Comparison of ENCODE assay signal across 8 cellular contexts in the genomic region with DNA sequence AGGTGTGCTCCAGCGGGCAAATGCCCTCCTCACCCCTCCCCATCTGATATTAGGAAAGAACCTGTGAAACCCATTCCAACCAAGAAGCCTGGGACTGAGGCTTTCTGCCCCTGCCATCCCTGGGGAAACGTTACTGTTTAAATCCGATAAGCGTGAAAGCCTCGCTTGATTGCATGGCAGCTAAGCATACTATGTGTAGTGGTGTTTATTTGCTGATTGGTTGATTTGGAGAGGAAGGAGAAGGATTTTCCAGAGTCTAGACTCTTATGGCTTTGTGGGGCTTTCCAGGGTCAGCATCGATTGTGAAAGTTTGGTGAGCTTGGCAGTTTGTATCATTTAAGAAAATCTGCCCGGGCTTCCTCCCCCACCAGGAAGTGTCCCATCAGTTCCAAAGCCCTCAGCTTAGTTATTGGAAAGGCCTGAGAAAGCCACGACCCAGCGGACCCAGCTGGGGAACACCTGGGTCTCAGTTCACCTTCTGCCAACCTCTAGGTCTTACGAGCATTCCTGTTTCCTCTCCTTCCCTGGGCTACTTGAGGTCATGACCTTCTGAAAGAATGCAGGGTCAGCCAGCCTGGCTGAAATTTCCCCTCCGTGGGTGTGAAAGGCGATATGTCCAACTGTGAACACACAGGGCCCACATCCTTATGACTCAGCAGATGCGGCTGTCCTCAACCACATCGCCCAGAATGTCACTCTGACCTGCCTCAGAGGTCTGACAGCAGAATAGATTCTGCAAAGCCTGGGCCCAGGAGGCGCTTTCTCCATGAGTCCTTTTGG.
DNase-seq lines count a peak whose midpoint lies in the region; ATAC-seq, FAIRE-seq and TF ChIP-seq lines count a peak whose summit lies in the region.

No MANE protein-coding gene starts in this region.

- no peaks in the 10 kb centered on the region for H3K36me3 ChIP-seq in OCI-LY3 (replicated peaks; ENCODE audit: low read depth, low read length)
- no peaks in the 10 kb centered on the region for H3K36me3 ChIP-seq in H1 (ENCODE audit: control insufficient read depth in 2 of 4, insufficient read depth in 4 of 4, low read length in 3 of 4)
- no peaks in the 10 kb centered on the region for H3K36me3 ChIP-seq in HAP-1 (replicated peaks)

- no peak overlapping the region for H3K27ac ChIP-seq in OCI-LY3 (ENCODE audit: low read length)
- H3K27ac ChIP-seq in H1 (ENCODE audit: low read depth, low read length), result no peak overlapping the region

- POLR2A ChIA-PET in H1 (lab: Charles Lee; ENCODE audit: partially characterized antibody), result no interaction called here

- no peak overlapping the region for H2BK12ac ChIP-seq in H1 (ENCODE audit: low read depth, low read length)

- H4K91ac ChIP-seq in H1 (replicated peaks; ENCODE audit: insufficient read length, low read length), result no peak overlapping the region

- no peak for FAIRE-seq in H1 (lab: Jason Lieb, UNC)

- no peaks in the 10 kb centered on the region for H4K20me1 ChIP-seq in OCI-LY3 (ENCODE audit: insufficient read depth, low read length)
- H4K20me1 ChIP-seq in H1 (replicated peaks in 1 of 2; ENCODE audit: control insufficient read depth in 1 of 2, insufficient read depth in 2 of 2, low read length in 2 of 2), result no peaks in the 10 kb centered on the region

- H3K79me2 ChIP-seq in OCI-LY3 (ENCODE audit: low read length) (no peaks in the 10 kb centered on the region), H1 (ENCODE audit: control insufficient read depth in 1 of 2, insufficient read depth in 2 of 2, low read length in 2 of 2) (no peaks in the 10 kb centered on the region)

- no peak overlapping the region for H3K14ac ChIP-seq in H1 (ENCODE audit: insufficient read length)

- H2BK20ac ChIP-seq in H1 (ENCODE audit: low read length), result 0 out of 2 replicates have a peak overlapping the region, but pooled peaks have one; percentile 41

- H3K79me1 ChIP-seq in H1 (ENCODE audit: low read depth, low read length), result no peaks in the 10 kb centered on the region

- in situ Hi-C loops in HAP-1 (cut with MboI; ENCODE audit: low sequenced_read_pairs), result loop anchor here (25.0 kb wide), 1 partner anchor 134 kb away; no protein-coding TSS in a partner anchor

- TF ChIP-seq CTCF in OCI-LY3 (IDR thresholded peaks at IDR 0.05; ENCODE audit: low read depth, low read length) (no peak), H1 (IDR thresholded peaks at IDR 0.05; ENCODE audit: control extremely low read depth in 1 of 3, insufficient read depth in 1 of 3, low read depth in 1 of 3, low read length in 3 of 3) (no peak)

- peak overlapping the region; percentile 63; the same call in 1 of the 2 replicates for H2BK5ac ChIP-seq in H1 (ENCODE audit: low read depth, low read length)

- WGBS in H1 (ENCODE audit: extremely low coverage in 1 of 2, insufficient coverage in 1 of 2, insufficient read length in 1 of 2, insufficient replicate concordance in 2 of 2, low coverage in 1 of 2, low lambda C conversion rate in 2 of 2, missing lambda C conversion rate in 1 of 2), 2 experiments, result 74% methylated on average over 15 of the region's 15 CpGs; no CpG with 5 or more reads in 1 of the 2 experiments

- DNase-seq in AG08395 (ENCODE audit: low spot score) (peak; percentile 64), H1 (ENCODE audit: low read depth in 1 of 2, low spot score in 2 of 2) (no peak), posterior vena cava (ENCODE audit: low spot score) (peak; percentile 86), NCI-H524 treated with DMSO at 0.1 percent for 48 hours (lab: John Stamatoyannopoulos, UW) (no peak), HAP-1 (ENCODE audit: low spot score in 2 of 2) (no peak)

- H2BK120ac ChIP-seq in H1 (replicated peaks; ENCODE audit: low read depth, low read length), result no peak overlapping the region

- no peak overlapping the region for H4K5ac ChIP-seq in H1 (ENCODE audit: insufficient read length, low read depth, low read length)

- H3K23me2 ChIP-seq in H1 (ENCODE audit: low read depth, low read length), result no peaks in the 10 kb centered on the region

- no peak overlapping the region for H3K56ac ChIP-seq in H1 (replicated peaks; ENCODE audit: insufficient read length, low read depth, low read length)

- H3K4me1 ChIP-seq in OCI-LY3 (ENCODE audit: low read length), result peaks cover 56% of the 10 kb centered on the region
- H3K4me1 ChIP-seq in H1 (replicated peaks in 1 of 4; ENCODE audit: control insufficient read depth in 3 of 4, insufficient read depth in 4 of 4, low read length in 3 of 4), result peaks cover 0 to 8% (median 0%) of the 10 kb centered on the region in 4 experiments; a peak in 2 of 7 replicates
- no peaks in the 10 kb centered on the region for H3K4me1 ChIP-seq in HAP-1

- no peak overlapping the region; the same call in 1 of the 2 replicates for H4K8ac ChIP-seq in H1 (ENCODE audit: extremely low read depth, insufficient read depth, low read length)

- H3K4me2 ChIP-seq in OCI-LY3 (ENCODE audit: low read length) (peak overlapping the region; percentile 18), H1 (ENCODE audit: insufficient read depth in 1 of 2, low read depth in 2 of 2, low read length in 2 of 2) (no peak overlapping the region)

- no peak overlapping the region for H2BK15ac ChIP-seq in H1 (ENCODE audit: low read length)

- H3K27me3 ChIP-seq in OCI-LY3 (ENCODE audit: low read depth, low read length) (no peaks in the 10 kb centered on the region), H1 (replicated peaks in 1 of 4; ENCODE audit: control insufficient read depth in 3 of 4, extremely low read depth in 1 of 4, insufficient read depth in 3 of 4, low read length in 3 of 4) (no peaks in the 10 kb centered on the region), HAP-1 (ENCODE audit: low read depth) (no peaks in the 10 kb centered on the region)

- H3K4ac ChIP-seq in H1 (replicated peaks; ENCODE audit: insufficient read length, low read depth, low read length), result no peak overlapping the region

- no peak overlapping the region for H2AK5ac ChIP-seq in H1 (ENCODE audit: low read depth, low read length)

- H3K9ac ChIP-seq in OCI-LY3 (ENCODE audit: low read length) (no peak overlapping the region), H1 (replicated peaks in 1 of 4; ENCODE audit: extremely low read depth in 1 of 4, low read depth in 3 of 4, low read length in 3 of 4) (no peak overlapping the region)

- H3K9me3 ChIP-seq in OCI-LY3 (ENCODE audit: insufficient read depth, low read length) (no peaks in the 10 kb centered on the region), H1 (ENCODE audit: insufficient read depth in 2 of 2, low read depth in 1 of 2, low read length in 1 of 2) (no peaks in the 10 kb centered on the region), HAP-1 (no peaks in the 10 kb centered on the region)

- no peak for TF ChIP-seq POLR2A in H1 (IDR thresholded peaks at IDR 0.05; ENCODE audit: control extremely low read depth in 1 of 2, low read depth in 2 of 2, low read length in 2 of 2)

- ATAC-seq in GM18517 (IDR thresholded peaks at IDR 0.05; ENCODE audit: unreplicated experiment) (peak; percentile 71), HG02884 (IDR thresholded peaks at IDR 0.05; ENCODE audit: unreplicated experiment) (peak; percentile 71)

- intact Hi-C loops in posterior vena cava (cut with DNase I), result no loop called here

- H2AFZ ChIP-seq in OCI-LY3 (ENCODE audit: low read depth, low read length) (no peak overlapping the region), H1 (ENCODE audit: low read length) (no peak overlapping the region)

- CTCF ChIA-PET in H1 (lab: Charles Lee; ENCODE audit: partially characterized antibody), result interaction anchor here (1.3 to 7.5 kb wide), 3 partner anchors 16 to 144 kb away, joined by 5 to 66 read pairs (median 7); no protein-coding TSS in a partner anchor

- H3K4me3 ChIP-seq in OCI-LY3 (ENCODE audit: low read length) (no peak overlapping the region), H1 (ENCODE audit: extremely low read depth in 1 of 4, insufficient read depth in 2 of 4, low read depth in 3 of 4, low read length in 4 of 4) (no peak overlapping the region), HAP-1 (no peak overlapping the region)

- no peak for TF ChIP-seq EP300 in H1 (IDR thresholded peaks at IDR 0.05; ENCODE audit: borderline replicate concordance in 1 of 2, low read depth in 2 of 2, low read length in 2 of 2)

- no peak for TF ChIP-seq RAD21 in H1 (IDR thresholded peaks at IDR 0.05 in 1 of 2, conservative IDR thresholded peaks at IDR 0.05 in 1 of 2; ENCODE audit: low read depth in 2 of 2, low read length in 2 of 2)

- no peak overlapping the region for H3K23ac ChIP-seq in H1 (ENCODE audit: insufficient read length)

- H3K18ac ChIP-seq in H1 (ENCODE audit: extremely low read depth, low read length), result no peak overlapping the region

TF ChIP-seq in H1, 55 proteins besides CTCF, POLR2A, EP300 and RAD21:
- TF ChIP-seq, protein P1, sequence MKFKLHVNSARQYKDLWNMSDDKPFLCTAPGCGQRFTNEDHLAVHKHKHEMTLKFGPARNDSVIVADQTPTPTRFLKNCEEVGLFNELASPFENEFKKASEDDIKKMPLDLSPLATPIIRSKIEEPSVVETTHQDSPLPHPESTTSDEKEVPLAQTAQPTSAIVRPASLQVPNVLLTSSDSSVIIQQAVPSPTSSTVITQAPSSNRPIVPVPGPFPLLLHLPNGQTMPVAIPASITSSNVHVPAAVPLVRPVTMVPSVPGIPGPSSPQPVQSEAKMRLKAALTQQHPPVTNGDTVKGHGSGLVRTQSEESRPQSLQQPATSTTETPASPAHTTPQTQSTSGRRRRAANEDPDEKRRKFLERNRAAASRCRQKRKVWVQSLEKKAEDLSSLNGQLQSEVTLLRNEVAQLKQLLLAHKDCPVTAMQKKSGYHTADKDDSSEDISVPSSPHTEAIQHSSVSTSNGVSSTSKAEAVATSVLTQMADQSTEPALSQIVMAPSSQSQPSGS (IDR thresholded peaks at IDR 0.05; ENCODE audit: low read length), result no peak
- TF ChIP-seq BCL11A (IDR thresholded peaks at IDR 0.05; ENCODE audit: low read depth in 2 of 2, low read length in 2 of 2), result no peak
- TF ChIP-seq TEAD4 (IDR thresholded peaks at IDR 0.05; ENCODE audit: low read depth, low read length), result no peak
- TF ChIP-seq, protein P2, sequence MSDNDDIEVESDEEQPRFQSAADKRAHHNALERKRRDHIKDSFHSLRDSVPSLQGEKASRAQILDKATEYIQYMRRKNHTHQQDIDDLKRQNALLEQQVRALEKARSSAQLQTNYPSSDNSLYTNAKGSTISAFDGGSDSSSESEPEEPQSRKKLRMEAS (IDR thresholded peaks at IDR 0.05), result no peak
- TF ChIP-seq JUND (IDR thresholded peaks at IDR 0.05; ENCODE audit: low read length), result no peak
- no peak for TF ChIP-seq EZH2 (IDR thresholded peaks at IDR 0.05; ENCODE audit: low read depth, low read length, severe bottlenecking)
- TF ChIP-seq CREB1 (IDR thresholded peaks at IDR 0.05), result no peak
- TF ChIP-seq JUN (IDR thresholded peaks at IDR 0.05; ENCODE audit: low read depth, low read length), result no peak
- TF ChIP-seq TAF1 (IDR thresholded peaks at IDR 0.05; ENCODE audit: low read depth, low read length), result no peak
- no peak for TF ChIP-seq GABPA (IDR thresholded peaks at IDR 0.05; ENCODE audit: borderline replicate concordance, insufficient read depth, low read length)
- no peak for TF ChIP-seq KDM1A (IDR thresholded peaks at IDR 0.05; ENCODE audit: borderline replicate concordance, low read length)
- TF ChIP-seq RXRA (IDR thresholded peaks at IDR 0.05; ENCODE audit: insufficient read depth, low read depth, low read length), result no peak
- no peak for TF ChIP-seq CTBP2 (IDR thresholded peaks at IDR 0.05; ENCODE audit: borderline replicate concordance, insufficient read depth, insufficient read length, low read length)
TF ChIP-seq in H1: peak in this region for 0.

Comparison
In these comparisons a context has a peak if more than half of its experiments do, and no peak if none do; other contexts are left out.
1. DNase-seq: peak in AG08395 (single experiment) and posterior vena cava (single experiment); none in H1 (0 of 2), NCI-H524 treated with DMSO at 0.1 percent for 48 hours (single experiment) and HAP-1 (0 of 2).